ENCODE assay signal across 8 cellular contexts in the genomic region with DNA sequence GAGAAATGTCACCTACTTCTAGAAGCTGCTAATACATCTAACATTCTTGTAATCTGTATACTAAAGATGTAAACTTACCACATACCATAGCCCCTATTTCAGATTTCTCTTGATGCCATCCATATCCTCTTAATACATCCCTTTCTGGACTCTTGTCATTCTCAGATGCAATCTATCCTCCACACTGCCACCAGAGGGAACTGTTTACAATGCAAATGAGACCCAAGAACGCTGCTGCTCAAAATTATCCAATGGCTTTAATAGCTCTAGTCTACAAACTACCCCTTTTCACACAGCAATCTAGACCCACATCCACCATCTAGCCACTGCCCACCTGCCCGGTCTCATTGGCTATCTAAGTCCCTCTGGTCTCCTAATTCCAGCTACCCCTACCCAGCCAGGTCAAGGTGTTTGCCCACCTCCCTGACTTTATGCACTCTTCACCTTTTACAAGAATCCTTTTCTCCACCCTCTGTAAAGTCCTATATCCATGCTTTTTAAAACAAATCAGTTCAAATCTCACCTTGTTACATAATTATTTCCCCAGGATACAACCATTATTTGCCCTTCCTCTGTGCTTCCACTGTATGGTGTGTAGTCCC. TPM values are rescaled to one million over a fixed set of nuclear protein-coding genes. Genes with fewer than 3 reads are reported as not detected.
DNase-seq lines count a peak whose midpoint lies in the region; ATAC-seq and TF ChIP-seq lines count a peak whose summit lies in the region.

No MANE protein-coding gene starts in this region.

- DNase-seq in AG20443 (ENCODE audit: low spot score) = peak; percentile 57
- DNase-seq in GM12864 (ENCODE audit: low read depth) = peak; percentile 49
- DNase-seq in NCI-H1092 treated with DMSO at 0.1 percent for 48 hours (lab: John Stamatoyannopoulos, UW) = peak; percentile 18
- DNase-seq in WERI-Rb-1 = peak; percentile 31
- peak; percentile 59 for DNase-seq in hepatocyte (ENCODE audit: low spot score)
- peak; percentile 36 for DNase-seq in testis
- no peak for DNase-seq in amniotic stem cell (lab: John Stamatoyannopoulos, UW)

- H3K4me2 ChIP-seq in hepatocyte = no peak overlapping the region

- no peaks in the 10 kb centered on the region for H3K27me3 ChIP-seq in WERI-Rb-1 (ENCODE audit: insufficient read depth, low read depth, severe bottlenecking)
- H3K27me3 ChIP-seq in hepatocyte = no peaks in the 10 kb centered on the region
- H3K27me3 ChIP-seq in testis = no peaks in the 10 kb centered on the region

- H2AFZ ChIP-seq in hepatocyte = no peak overlapping the region

- peak; percentile 70 for TF ChIP-seq CTCF in GM12864 (IDR thresholded peaks at IDR 0.05; ENCODE audit: low read depth, low read length, missing control alignments)
- peak; percentile 57 for TF ChIP-seq CTCF in WERI-Rb-1 (IDR thresholded peaks at IDR 0.05; ENCODE audit: low read depth, low read length)
- TF ChIP-seq CTCF in hepatocyte (IDR thresholded peaks at IDR 0.05; ENCODE audit: poor library complexity) = peak; percentile 57
- peak in 2 of 3 experiments; percentile 10 to 31 for TF ChIP-seq CTCF in testis (IDR thresholded peaks at IDR 0.05)

- intact Hi-C loops in testis (cut with DNase I; ENCODE audit: low total_unique reads) = no loop called here

- H4K20me1 ChIP-seq in hepatocyte (ENCODE audit: insufficient read depth, poor library complexity, severe bottlenecking) = no peaks in the 10 kb centered on the region

- H3K27ac ChIP-seq in WERI-Rb-1 (no peak overlapping the region), hepatocyte (no peak overlapping the region), testis (no peak overlapping the region)

- H3K9me3 ChIP-seq in WERI-Rb-1 (ENCODE audit: severe bottlenecking) (no peaks in the 10 kb centered on the region), hepatocyte (ENCODE audit: low read depth) (no peaks in the 10 kb centered on the region), testis (no peaks in the 10 kb centered on the region)

- H3K4me3 ChIP-seq in GM12864 (ENCODE audit: low read depth, low read length) (no peak overlapping the region), WERI-Rb-1 (ENCODE audit: low read depth, low read length) (no peak overlapping the region), hepatocyte (no peak overlapping the region), testis (no peak overlapping the region)

- 34% methylated on average over 2 of the region's 2 CpGs for WGBS in hepatocyte (ENCODE audit: low lambda C conversion rate, missing lambda C conversion rate)
- 68 to 69% methylated on average over 2 of the region's 2 CpGs for WGBS in testis, 2 donors

- H3K4me1 ChIP-seq in hepatocyte (ENCODE audit: insufficient read depth) (no peaks in the 10 kb centered on the region), testis (no peaks in the 10 kb centered on the region)

- ATAC-seq in HG02588 (IDR thresholded peaks at IDR 0.05; ENCODE audit: unreplicated experiment) = peak; percentile 26

- TF ChIP-seq POLR2A in testis (IDR thresholded peaks at IDR 0.05) = no peak

- H3K36me3 ChIP-seq in WERI-Rb-1 (peaks cover 12% of the 10 kb centered on the region), hepatocyte (replicated peaks; ENCODE audit: insufficient read depth, low read depth) (no peaks in the 10 kb centered on the region), testis (ENCODE audit: low read depth, missing control alignments) (no peaks in the 10 kb centered on the region)

- H3K9me2 ChIP-seq in hepatocyte (replicated peaks; ENCODE audit: insufficient read depth) = no peaks in the 10 kb centered on the region

- H3K79me2 ChIP-seq in hepatocyte = no peaks in the 10 kb centered on the region

RNA-seq across cellular contexts. Expression of a gene that starts 14.8 kb away (rescaled TPM):
- total RNA-seq in hepatocyte = 5.3 and 8.9 TPM in 2 replicates
- 6.5 and 8.3 TPM in 2 replicates for polyA plus RNA-seq in hepatocyte
- total RNA-seq in testis = 1 to 10 TPM; 2.7 to 5.0 TPM
- 5.9 TPM for polyA plus RNA-seq in testis (ENCODE audit: insufficient read depth, low read depth, low replicate concordance)

RNA-seq across cellular contexts. Expression of a gene that starts 59.4 kb away (rescaled TPM):
- total RNA-seq in hepatocyte = 5.7 and 5.9 TPM in 2 replicates
- 4.7 and 8.2 TPM in 2 replicates for polyA plus RNA-seq in hepatocyte
- total RNA-seq in testis = 1 to 10 TPM; 2.3 to 2.8 TPM
- polyA plus RNA-seq in testis (ENCODE audit: insufficient read depth, low read depth, low replicate concordance) = 4.8 TPM
